ENCODE assay signal across 8 cellular contexts in the genomic region with DNA sequence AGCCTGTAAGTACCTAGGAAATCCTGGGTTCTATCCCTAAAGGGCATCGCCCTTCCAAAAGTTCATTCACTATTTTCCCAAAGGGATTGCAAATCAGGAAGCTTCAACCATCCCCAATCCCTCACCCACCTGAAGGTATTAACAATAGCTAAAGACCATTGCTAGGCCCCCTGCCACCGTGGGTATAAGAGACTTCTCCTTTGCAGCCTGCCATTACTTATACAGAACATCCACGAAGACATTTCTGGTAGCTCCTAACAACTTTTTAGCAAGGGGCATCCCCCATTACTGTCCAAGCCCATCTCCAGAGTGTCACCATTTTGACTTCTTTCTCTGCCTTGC. TPM values are rescaled to one million over a fixed set of nuclear protein-coding genes. Genes with fewer than 3 reads are reported as not detected.
DNase-seq lines count a peak whose midpoint lies in the region; ATAC-seq, FAIRE-seq and TF ChIP-seq lines count a peak whose summit lies in the region.

No MANE protein-coding gene starts in this region.

- H3K27me3 ChIP-seq in Peyer's patch: no peaks in the 10 kb centered on the region
- peaks cover 3% of the 10 kb centered on the region for H3K27me3 ChIP-seq in fibroblast of lung (ENCODE audit: control insufficient read depth, insufficient read depth, low read length)
- H3K27me3 ChIP-seq in smooth muscle cell (ENCODE audit: low read depth): peaks cover 33% of the 10 kb centered on the region

- no peaks in the 10 kb centered on the region for H3K9me3 ChIP-seq in Peyer's patch
- H3K9me3 ChIP-seq in fibroblast of lung (ENCODE audit: control insufficient read depth, insufficient read depth, low read depth, low read length): no peaks in the 10 kb centered on the region
- H3K9me3 ChIP-seq in smooth muscle cell (replicated peaks; ENCODE audit: low read depth): no peaks in the 10 kb centered on the region

- WGBS in smooth muscle cell (ENCODE audit: low lambda C conversion rate): 29% methylated on average over 3 of the region's 3 CpGs

- H3K79me2 ChIP-seq in fibroblast of lung (ENCODE audit: control insufficient read depth, insufficient read depth, low read length) (peaks cover 3% of the 10 kb centered on the region), smooth muscle cell (ENCODE audit: low read depth) (peaks cover 4% of the 10 kb centered on the region)

- H3K4me3 ChIP-seq in Peyer's patch (peak overlapping the region; percentile 67 to 77 (median 70)), fibroblast of lung (replicated peaks in 1 of 4; ENCODE audit: control extremely low read depth in 1 of 4, insufficient read depth in 1 of 4, low read depth in 3 of 4, low read length in 4 of 4) (peak overlapping the region in 2 of 4 experiments; percentile 23 to 42), smooth muscle cell (peak overlapping the region; percentile 90)

- no peaks in the 10 kb centered on the region for H4K20me1 ChIP-seq in fibroblast of lung (ENCODE audit: control insufficient read depth, extremely low read depth, insufficient read depth, low read length)
- peaks cover 11% of the 10 kb centered on the region for H4K20me1 ChIP-seq in smooth muscle cell (ENCODE audit: low read depth)

- no peaks in the 10 kb centered on the region for H3K4me1 ChIP-seq in Peyer's patch
- H3K4me1 ChIP-seq in fibroblast of lung (ENCODE audit: control insufficient read depth, extremely low read depth, insufficient read depth, low read length): no peaks in the 10 kb centered on the region
- no peaks in the 10 kb centered on the region for H3K4me1 ChIP-seq in smooth muscle cell (ENCODE audit: low read depth)

- no peaks in the 10 kb centered on the region for H3F3A ChIP-seq in smooth muscle cell (ENCODE audit: low read depth)

- TF ChIP-seq POLR2A in Peyer's patch (IDR thresholded peaks at IDR 0.05): no peak

- no peak for FAIRE-seq in urothelium cell line (lab: Jason Lieb, UNC)

- ATAC-seq in GM21526 (IDR thresholded peaks at IDR 0.05; ENCODE audit: low FRiP score, unreplicated experiment) (peak; percentile 11), GM21717 (IDR thresholded peaks at IDR 0.05; ENCODE audit: unreplicated experiment) (no peak)

- H2AFZ ChIP-seq in fibroblast of lung (ENCODE audit: low read length): peak overlapping the region; percentile 84
- peak overlapping the region; percentile 83 for H2AFZ ChIP-seq in smooth muscle cell (ENCODE audit: low read depth)

- H3K36me3 ChIP-seq in Peyer's patch: peaks cover 0 to 7% (median 0%) of the 10 kb centered on the region in 3 donors
- H3K36me3 ChIP-seq in fibroblast of lung (ENCODE audit: control insufficient read depth, insufficient read depth, low read length): no peaks in the 10 kb centered on the region
- H3K36me3 ChIP-seq in smooth muscle cell (ENCODE audit: low read depth): no peaks in the 10 kb centered on the region

- H3K9ac ChIP-seq in fibroblast of lung (ENCODE audit: insufficient read depth, low read length): no peak overlapping the region
- no peak overlapping the region for H3K9ac ChIP-seq in smooth muscle cell (ENCODE audit: low read depth)

- DNase-seq in Peyer's patch (no peak), fibroblast of lung (ENCODE audit: low read depth in 2 of 2) (no peak), smooth muscle cell (lab: John Stamatoyannopoulos, UW; ENCODE audit: unreplicated experiment) (no peak), retina (no peak), COLO668 (lab: John Stamatoyannopoulos, UW; ENCODE audit: unreplicated experiment) (no peak), urothelium cell line (ENCODE audit: low spot score) (no peak)

- H3K4me2 ChIP-seq in fibroblast of lung (ENCODE audit: extremely low read depth, insufficient read depth, low read length) (peak overlapping the region; percentile 46), smooth muscle cell (peak overlapping the region; percentile 93)

- no peak for TF ChIP-seq CTCF in Peyer's patch (IDR thresholded peaks at IDR 0.05)
- no peak for TF ChIP-seq CTCF in fibroblast of lung (conservative IDR thresholded peaks at IDR 0.05 in 1 of 2, IDR thresholded peaks at IDR 0.05 in 1 of 2; ENCODE audit: low read depth in 1 of 2, low read length in 2 of 2)
- TF ChIP-seq CTCF in smooth muscle cell (IDR thresholded peaks at IDR 0.05; ENCODE audit: borderline replicate concordance, insufficient read depth, poor library complexity, severe bottlenecking): no peak

- H3K27ac ChIP-seq in Peyer's patch: no peak overlapping the region
- H3K27ac ChIP-seq in fibroblast of lung (ENCODE audit: insufficient read depth, low read length): no peak overlapping the region
- no peak overlapping the region for H3K27ac ChIP-seq in smooth muscle cell (ENCODE audit: low read depth)

RNA-seq across cellular contexts. Expression of gene SMUG1, which starts 0.4 kb away (rescaled TPM):
- total RNA-seq in Peyer's patch: 10 to 100 TPM; 37.7 to 86.6 (median 54.2) TPM
- 24.1 and 34.7 TPM in 2 replicates for total RNA-seq in fibroblast of lung
- polyA plus RNA-seq in fibroblast of lung: 22.5 and 23.7 TPM in 2 replicates
- 27.6 and 33.5 TPM in 2 replicates for polyA plus RNA-seq in fibroblast of lung (2012)
- polyA minus RNA-seq in fibroblast of lung (ENCODE audit: low replicate concordance): 44.7 and 50.9 TPM in 2 replicates
- total RNA-seq in smooth muscle cell: 36.7 and 39.4 TPM in 2 replicates
- polyA plus RNA-seq in smooth muscle cell: 40.5 and 49.2 TPM in 2 replicates
